ENCODE assay signal across 8 cellular contexts in genomic region chr14:104688755-104689619, GRCh38. TPM values are rescaled to one million over a fixed set of nuclear protein-coding genes. Genes with fewer than 3 reads are reported as not detected.
DNase-seq lines count a peak whose midpoint lies in the region; ATAC-seq and TF ChIP-seq lines count a peak whose summit lies in the region.

Gene INF2 (plus strand): TSS chr14:104689618. CDS start chr14:104701366, 11,748 bp downstream.

- CTCF ChIA-PET in BJ (lab: Yijun Ruan, JAX), result interaction anchor here (1.2 to 1.5 kb wide), 2 partner anchors 9 to 49 kb away, joined by 3 to 4 read pairs; no protein-coding TSS in a partner anchor
- CTCF ChIA-PET in activated CD8-positive, alpha-beta memory T cell treated with anti-CD3 and anti-CD28 coated beads for 36 hours (lab: Charles Lee), result interaction anchor here (0.7 to 2.1 kb wide), 2 partner anchors 11 to 80 kb away, joined by 3 to 7 read pairs; no protein-coding TSS in a partner anchor

- H3K4me3 ChIP-seq in BJ (ENCODE audit: low read depth, low read length), result peak within 1 kb of the TSS; percentile 91

- no peak for TF ChIP-seq CTCF in BJ (IDR thresholded peaks at IDR 0.05; ENCODE audit: insufficient read depth, low read depth, low read length)

- POLR2A ChIA-PET in BJ (lab: Charles Lee), result no interaction called here
- POLR2A ChIA-PET in activated CD8-positive, alpha-beta memory T cell treated with anti-CD3 and anti-CD28 coated beads for 36 hours (lab: Charles Lee), result interaction anchor here (0.6 kb wide), 1 partner anchor 809 kb away, joined by 3 read pairs; no protein-coding TSS in a partner anchor

- peaks cover 2% of the 10 kb centered on the region for H3K36me3 ChIP-seq in BJ (ENCODE audit: control insufficient read depth, insufficient read depth, low read length)

- ATAC-seq in GM19372 (IDR thresholded peaks at IDR 0.05; ENCODE audit: low read depth, unreplicated experiment), result peak; percentile 50
- no peak for ATAC-seq in GM21825 (IDR thresholded peaks at IDR 0.05; ENCODE audit: unreplicated experiment)

- no peak for DNase-seq in BJ (ENCODE audit: low read depth)
- DNase-seq in NCI-H2171 treated with DMSO at 0.1 percent for 48 hours (lab: John Stamatoyannopoulos, UW), result peak; percentile 29
- peak; percentile 91 for DNase-seq in epidermal melanocyte (ENCODE audit: insufficient read length, low spot score)
- no peak for DNase-seq in mesenteric fat pad (ENCODE audit: low spot score)
- DNase-seq in stimulated activated naive CD4-positive, alpha-beta T cell treated with Interleukin-2 at 50 U/mL for 16 hours (lab: John Stamatoyannopoulos, UW), result peak; percentile 45

- H3K27me3 ChIP-seq in BJ (ENCODE audit: control insufficient read depth, insufficient read depth, low read length), result no peaks in the 10 kb centered on the region

RNA-seq across cellular contexts. Expression of gene INF2, which starts in this region (rescaled TPM):
- 20.0 and 39.9 TPM in 2 replicates for polyA plus RNA-seq in BJ (2011; rRNA removed)
- 19.5 and 24.1 TPM in 2 replicates for polyA minus RNA-seq in BJ (2011; rRNA and poly(A)+ RNA removed)
- total RNA-seq in activated CD8-positive, alpha-beta memory T cell treated with anti-CD3 and anti-CD28 coated beads for 36 hours, result 10 to 100 TPM; 62.8 to 64.9 TPM
- 160 TPM for total RNA-seq in mesenteric fat pad

Comparison
In these comparisons a context has a peak if more than half of its experiments do, and no peak if none do; other contexts are left out.
1. DNase-seq: peak in NCI-H2171 treated with DMSO at 0.1 percent for 48 hours (single experiment), epidermal melanocyte (single experiment) and stimulated activated naive CD4-positive, alpha-beta T cell treated with Interleukin-2 at 50 U/mL for 16 hours (single experiment); none in BJ (single experiment) and mesenteric fat pad (single experiment).